Comparison of ENCODE assay signal across 22 cellular contexts in genomic region chr1:33022650-33023200, GRCh38. TPM values are rescaled to one million over a fixed set of nuclear protein-coding genes. Genes with fewer than 3 reads are reported as not detected.
DNase-seq lines count a peak whose midpoint lies in the region; ATAC-seq and TF ChIP-seq lines count a peak whose summit lies in the region.
"Had no signal": no experiment of that assay in that cellular context is flagged by ENCODE, and none has a peak within 500 bp of the region (broad histone marks: within the 10 kb centered on the region; RNA-seq: fewer than 3 reads in every experiment).

No MANE protein-coding gene starts in this region.

- no peak for DNase-seq in stimulated activated naive CD8-positive, alpha-beta T cell treated with anti-CD3 and anti-CD28 coated beads, Interleukin-15, amount 100 ng/mL, for 72 hours
- peak; percentile 38 for DNase-seq in colonic mucosa
- no peak for DNase-seq in left ventricle myocardium superior
- DNase-seq: ACHN; activated CD4-positive, alpha-beta T cell treated with anti-CD3 and anti-CD28 coated beads for 48 hours; DND-41; effector memory CD8-positive, alpha-beta T cell; foreskin melanocyte; immature natural killer cell; Karpas-422; MV-4-11; NCI-H2171; NCI-H526; SJCRH30; substantia nigra had no signal

- H3K27ac ChIP-seq in colonic mucosa (peak overlapping the region; percentile 30), muscle layer of duodenum (ENCODE audit: low read length) (peak overlapping the region; percentile 1)
- H3K27ac ChIP-seq: coronary artery, esophagus muscularis mucosa, SJCRH30 had no signal

- TF ChIP-seq CTCF in colonic mucosa (IDR thresholded peaks at IDR 0.05): no peak

- H3K27me3 Mint-ChIP-seq in stimulated activated naive CD8-positive, alpha-beta T cell treated with anti-CD3 and anti-CD28 coated beads, Interleukin-15, Interleukin-2, amounts not matched to agents 100 ng/mL and 50 ng/mL, for 24 hours: no peaks in the 10 kb centered on the region
- H3K27me3 Mint-ChIP-seq in stimulated activated naive CD8-positive, alpha-beta T cell treated with anti-CD3 and anti-CD28 coated beads, Interleukin-15, amount 100 ng/mL, for 72 hours: no peaks in the 10 kb centered on the region
- H3K27me3 Mint-ChIP-seq: effector memory CD8-positive, alpha-beta T cell had no signal

- H3K4me3 Mint-ChIP-seq in stimulated activated naive CD8-positive, alpha-beta T cell treated with anti-CD3 and anti-CD28 coated beads, Interleukin-15, Interleukin-2, amounts not matched to agents 100 ng/mL and 50 ng/mL, for 24 hours: no peak overlapping the region
- H3K4me3 Mint-ChIP-seq in stimulated activated naive CD8-positive, alpha-beta T cell treated with anti-CD3 and anti-CD28 coated beads, Interleukin-15, amount 100 ng/mL, for 72 hours: no peak overlapping the region
- H3K4me3 Mint-ChIP-seq: effector memory CD8-positive, alpha-beta T cell; immature natural killer cell had no signal

- H3K4me3 ChIP-seq in colonic mucosa (no peak overlapping the region), muscle layer of duodenum (ENCODE audit: low read depth in 1 of 2, low read length in 2 of 2) (no peak overlapping the region)
- H3K4me3 ChIP-seq: coronary artery, esophagus muscularis mucosa, GM12878, SJCRH30 had no signal

- H3K36me3 Mint-ChIP-seq in stimulated activated naive CD8-positive, alpha-beta T cell treated with anti-CD3 and anti-CD28 coated beads, Interleukin-15, Interleukin-2, amounts not matched to agents 100 ng/mL and 50 ng/mL, for 24 hours (ENCODE audit: low read depth): peaks cover 75% of the 10 kb centered on the region

- H3K36me3 ChIP-seq in colonic mucosa (no peaks in the 10 kb centered on the region), muscle layer of duodenum (ENCODE audit: control insufficient read depth in 1 of 2, insufficient read depth in 2 of 2, low read length in 2 of 2) (peaks cover 48 to 58% of the 10 kb centered on the region in 2 donors)

- no peaks in the 10 kb centered on the region for H3K9me3 ChIP-seq in colonic mucosa
- H3K9me3 ChIP-seq in muscle layer of duodenum (ENCODE audit: control insufficient read depth in 1 of 2, low read length in 2 of 2): no peaks in the 10 kb centered on the region
- H3K9me3 ChIP-seq: esophagus muscularis mucosa had no signal

- peak overlapping the region in 1 of 2 donors; percentile 3 for H3K9ac ChIP-seq in colonic mucosa (ENCODE audit: low read depth in 2 of 2, low read length in 2 of 2)

- H3K4me1 ChIP-seq in colonic mucosa (no peaks in the 10 kb centered on the region), muscle layer of duodenum (ENCODE audit: control insufficient read depth in 1 of 2, insufficient read depth in 2 of 2, low read length in 2 of 2) (no peaks in the 10 kb centered on the region)

- peaks cover 64% of the 10 kb centered on the region for H3K4me1 Mint-ChIP-seq in stimulated activated naive CD8-positive, alpha-beta T cell treated with anti-CD3 and anti-CD28 coated beads, Interleukin-15, Interleukin-2, amounts not matched to agents 100 ng/mL and 50 ng/mL, for 24 hours (ENCODE audit: low read depth)
- H3K4me1 Mint-ChIP-seq in stimulated activated naive CD8-positive, alpha-beta T cell treated with anti-CD3 and anti-CD28 coated beads, Interleukin-15, amount 100 ng/mL, for 72 hours: peaks cover 62% of the 10 kb centered on the region

- H3K27me3 ChIP-seq in colonic mucosa: no peaks in the 10 kb centered on the region
- no peaks in the 10 kb centered on the region for H3K27me3 ChIP-seq in muscle layer of duodenum (ENCODE audit: low read depth, low read length)
- H3K27me3 ChIP-seq: esophagus muscularis mucosa, SJCRH30 had no signal

- H3K27ac Mint-ChIP-seq in stimulated activated naive CD8-positive, alpha-beta T cell treated with anti-CD3 and anti-CD28 coated beads, Interleukin-15, Interleukin-2, amounts not matched to agents 100 ng/mL and 50 ng/mL, for 24 hours: peak overlapping the region; percentile 16
- no peak overlapping the region for H3K27ac Mint-ChIP-seq in stimulated activated naive CD8-positive, alpha-beta T cell treated with anti-CD3 and anti-CD28 coated beads, Interleukin-15, amount 100 ng/mL, for 72 hours
- H3K27ac Mint-ChIP-seq: immature natural killer cell had no signal

- ATAC-seq in stimulated activated naive CD8-positive, alpha-beta T cell treated with anti-CD3 and anti-CD28 coated beads, Interleukin-15, amount 100 ng/mL, for 72 hours: no peak
- no peak for ATAC-seq in left ventricle myocardium superior
- no peak for ATAC-seq in HG03520 (IDR thresholded peaks at IDR 0.05; ENCODE audit: unreplicated experiment)
- no peak for ATAC-seq in HG03196 (IDR thresholded peaks at IDR 0.05; ENCODE audit: unreplicated experiment)
- ATAC-seq: effector memory CD8-positive, alpha-beta T cell; GM12878 had no signal

- intact Hi-C loops in colonic mucosa (cut with DNase I): no loop called here
- intact Hi-C loops in left ventricle myocardium superior (cut with micrococcal nuclease): no loop called here

- H3K9me3 Mint-ChIP-seq in stimulated activated naive CD8-positive, alpha-beta T cell treated with anti-CD3 and anti-CD28 coated beads, Interleukin-15, Interleukin-2, amounts not matched to agents 100 ng/mL and 50 ng/mL, for 24 hours: no peaks in the 10 kb centered on the region
- H3K9me3 Mint-ChIP-seq in stimulated activated naive CD8-positive, alpha-beta T cell treated with anti-CD3 and anti-CD28 coated beads, Interleukin-15, amount 100 ng/mL, for 72 hours: no peaks in the 10 kb centered on the region
- H3K9me3 Mint-ChIP-seq: effector memory CD8-positive, alpha-beta T cell; immature natural killer cell had no signal

RNA-seq across cellular contexts. Expression of gene AK2, which starts 14.0 kb away (rescaled TPM):
- 100 to 1,000 TPM; 206 to 243 TPM for total RNA-seq in colonic mucosa
- 121 TPM for total RNA-seq in left ventricle myocardium superior

RNA-seq across cellular contexts. Expression of gene RNF19B, which starts 58.1 kb away (rescaled TPM):
- total RNA-seq in colonic mucosa (100 to 1,000 TPM in 1 of 2 donors, 10 to 100 TPM in 1; 44.4 to 106 TPM), left ventricle myocardium superior (13.3 TPM)

RNA-seq across cellular contexts. Expression of gene AZIN2, which starts 58.2 kb away (rescaled TPM):
- 10 to 100 TPM; 10.2 to 21.4 TPM for total RNA-seq in colonic mucosa
- 3.3 TPM for total RNA-seq in left ventricle myocardium superior
